ENCODE assay signal across 29 cellular contexts in the genomic region with DNA sequence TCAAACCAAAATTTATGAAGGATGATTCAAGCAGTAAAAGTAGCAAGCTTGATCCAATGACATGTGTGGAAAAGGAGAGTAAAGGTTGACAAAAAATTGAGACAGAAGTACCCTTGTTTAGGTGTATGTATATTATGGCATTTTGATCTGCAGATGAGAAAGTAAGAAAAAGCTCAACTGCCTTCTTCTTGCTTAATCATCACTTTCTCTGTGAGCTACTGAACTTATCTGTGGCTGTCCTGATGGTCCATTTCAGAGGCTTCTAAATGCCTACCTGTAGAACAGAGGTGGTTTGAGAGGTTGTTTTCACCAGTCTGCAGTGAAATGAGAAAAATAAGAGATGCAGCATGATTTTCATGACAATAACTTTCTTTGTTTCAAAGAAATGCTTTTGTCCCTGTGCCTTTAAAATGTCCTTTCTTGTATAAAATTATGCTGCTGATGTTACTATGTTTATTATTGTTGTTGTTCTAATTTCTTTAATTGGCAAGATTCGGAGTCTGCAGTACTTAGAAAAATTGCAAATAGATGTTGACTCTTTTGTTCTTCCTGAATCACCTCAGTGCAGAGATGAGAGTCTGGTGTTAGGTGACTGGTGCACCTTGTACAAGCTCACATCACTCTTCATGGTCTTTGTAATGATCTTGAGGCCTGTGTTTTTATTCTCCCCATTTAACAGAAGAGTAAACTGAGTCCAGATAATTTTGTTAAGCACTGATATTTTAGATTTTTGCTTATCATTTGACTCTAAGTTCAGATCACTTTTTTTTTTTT.
A peak's percentile ranks its signal among the peaks of the same experiment; 100 is the strongest.
DNase-seq lines count a peak whose midpoint lies in the region; ATAC-seq lines count a peak whose summit lies in the region.
"Had no signal": no experiment of that assay in that cellular context is flagged by ENCODE, and none has a peak within 500 bp of the region (broad histone marks: within the 10 kb centered on the region; RNA-seq: fewer than 3 reads in every experiment).

No MANE protein-coding gene starts in this region.

- ATAC-seq in activated CD4-positive, alpha-beta T cell treated with anti-CD3 and anti-CD28 coated beads for 36 hours = peak; percentile 65
- no peak for ATAC-seq in CD4-positive, CD25-positive, alpha-beta regulatory T cell (ENCODE audit: low read depth in 2 of 2)
- ATAC-seq in effector memory CD8-positive, alpha-beta T cell (replicated peaks) = no peak
- no peak for ATAC-seq in GM19351 (IDR thresholded peaks at IDR 0.05; ENCODE audit: unreplicated experiment)
- no peak for ATAC-seq in GM18858 (IDR thresholded peaks at IDR 0.05; ENCODE audit: unreplicated experiment)
- ATAC-seq: GM23338, lower lobe of right lung, right cardiac atrium had no signal

- CTCF ChIA-PET in activated CD4-positive, alpha-beta T cell treated with anti-CD3 and anti-CD28 coated beads for 36 hours (lab: Charles Lee) = interaction anchor here (1.0 to 1.1 kb wide), 2 partner anchors 16 to 76 kb away, joined by 3 to 4 read pairs; no protein-coding TSS in a partner anchor
- CTCF ChIA-PET in activated CD4-positive, alpha-beta memory T cell treated with anti-CD3 and anti-CD28 coated beads for 36 hours (lab: Charles Lee) = interaction anchor here (0.7 to 1.0 kb wide), 3 partner anchors 16 to 435 kb away, joined by 3 read pairs; no protein-coding TSS in a partner anchor

- H3K27me3 ChIP-seq in CD4-positive, CD25-positive, alpha-beta regulatory T cell (ENCODE audit: control insufficient read depth, insufficient read depth, low read length) = no peaks in the 10 kb centered on the region
- H3K27me3 ChIP-seq: ascending aorta had no signal

- DNase-seq in activated CD4-positive, alpha-beta T cell treated with anti-CD3 and anti-CD28 coated beads for 36 hours = no peak
- no peak for DNase-seq in activated CD4-positive, alpha-beta T cell treated with anti-CD3 and anti-CD28 coated beads, Interleukin-2, amount 50 U/mL, for 4 hours
- no peak for DNase-seq in CD4-positive, CD25-positive, alpha-beta regulatory T cell
- DNase-seq in activated CD4-positive, alpha-beta memory T cell treated with anti-CD3 and anti-CD28 coated beads for 36 hours = no peak
- no peak for DNase-seq in effector memory CD8-positive, alpha-beta T cell
- DNase-seq in NCI-H526 (lab: John Stamatoyannopoulos, UW) = no peak
- DNase-seq: activated B cell treated with CpG ODN at 0.5 μM for 24 hours; activated gamma-delta T cell treated with Interleukin-2 at 50 U/mL for 16 hours; AML-193; central memory CD4-positive, alpha-beta T cell; dermis blood vessel endothelial cell; DMS53; GDM1; HFFc6; kidney glomerular epithelial cell; lower lobe of right lung; NCI-H1105; NCI-H2081; NCI-H446; OCI-M1; right cardiac atrium; stimulated activated CD4-positive, alpha-beta T cell treated with anti-CD3 and anti-CD28 coated beads, Interleukin-12 subunit alpha, Interleukin-12 subunit beta, amount 100 ng/mL, for 4 hours had no signal

- peaks cover 45% of the 10 kb centered on the region for H3K4me1 Mint-ChIP-seq in activated CD4-positive, alpha-beta T cell treated with anti-CD3 and anti-CD28 coated beads for 36 hours
- H3K4me1 Mint-ChIP-seq in CD4-positive, CD25-positive, alpha-beta regulatory T cell = peaks cover 41 to 51% (median 45%) of the 10 kb centered on the region in 4 donors
- peaks cover 45% of the 10 kb centered on the region for H3K4me1 Mint-ChIP-seq in activated CD4-positive, alpha-beta memory T cell treated with anti-CD3 and anti-CD28 coated beads for 36 hours (ENCODE audit: low read depth)
- H3K4me1 Mint-ChIP-seq in effector memory CD8-positive, alpha-beta T cell (ENCODE audit: low read depth in 2 of 2) = peaks cover 38 to 53% of the 10 kb centered on the region in 2 donors
- H3K4me1 Mint-ChIP-seq: activated B cell treated with CpG ODN at 0.5 μM for 24 hours, neural crest cell had no signal

- peak overlapping the region; percentile 93 for H3K27ac Mint-ChIP-seq in activated CD4-positive, alpha-beta T cell treated with anti-CD3 and anti-CD28 coated beads for 36 hours
- peak overlapping the region; percentile 93 to 99 (median 95) for H3K27ac Mint-ChIP-seq in CD4-positive, CD25-positive, alpha-beta regulatory T cell
- peak overlapping the region; percentile 74 for H3K27ac Mint-ChIP-seq in activated CD4-positive, alpha-beta memory T cell treated with anti-CD3 and anti-CD28 coated beads for 36 hours
- peak overlapping the region; percentile 73 to 99 for H3K27ac Mint-ChIP-seq in effector memory CD8-positive, alpha-beta T cell
- H3K27ac Mint-ChIP-seq: activated B cell treated with CpG ODN at 0.5 μM for 24 hours, GM23338, HFFc6, type B pancreatic cell had no signal

- H3K36me3 ChIP-seq in CD4-positive, CD25-positive, alpha-beta regulatory T cell (ENCODE audit: control insufficient read depth, insufficient read depth, low read length) = no peaks in the 10 kb centered on the region
- H3K36me3 ChIP-seq: ascending aorta, lower lobe of right lung had no signal

- H3K4me3 ChIP-seq in CD4-positive, CD25-positive, alpha-beta regulatory T cell (ENCODE audit: low read depth, low read length) = peak overlapping the region; percentile 51
- H3K4me3 ChIP-seq: ascending aorta, GM23338, lower lobe of right lung had no signal

- peaks cover 38% of the 10 kb centered on the region for H3K4me1 ChIP-seq in CD4-positive, CD25-positive, alpha-beta regulatory T cell (ENCODE audit: control insufficient read depth, insufficient read depth, low read length, poor library complexity, severe bottlenecking)
- H3K4me1 ChIP-seq: ascending aorta, lower lobe of right lung had no signal

- H3K9me3 ChIP-seq in CD4-positive, CD25-positive, alpha-beta regulatory T cell (ENCODE audit: control insufficient read depth in 2 of 2, low read length in 2 of 2) = peaks cover 9 to 17% of the 10 kb centered on the region in 2 experiments

- H3K9me3 Mint-ChIP-seq in activated CD4-positive, alpha-beta T cell treated with anti-CD3 and anti-CD28 coated beads for 36 hours (ENCODE audit: low read depth) = peaks cover 14% of the 10 kb centered on the region
- H3K9me3 Mint-ChIP-seq in CD4-positive, CD25-positive, alpha-beta regulatory T cell = peaks cover 0 to 6% (median 4%) of the 10 kb centered on the region in 7 donors
- peaks cover 14% of the 10 kb centered on the region for H3K9me3 Mint-ChIP-seq in activated CD4-positive, alpha-beta memory T cell treated with anti-CD3 and anti-CD28 coated beads for 36 hours
- H3K9me3 Mint-ChIP-seq in effector memory CD8-positive, alpha-beta T cell = peaks cover 5% of the 10 kb centered on the region in 2 donors

- no peaks in the 10 kb centered on the region for H3K27me3 Mint-ChIP-seq in activated CD4-positive, alpha-beta T cell treated with anti-CD3 and anti-CD28 coated beads for 36 hours
- no peaks in the 10 kb centered on the region for H3K27me3 Mint-ChIP-seq in CD4-positive, CD25-positive, alpha-beta regulatory T cell
- no peaks in the 10 kb centered on the region for H3K27me3 Mint-ChIP-seq in activated CD4-positive, alpha-beta memory T cell treated with anti-CD3 and anti-CD28 coated beads for 36 hours
- H3K27me3 Mint-ChIP-seq in effector memory CD8-positive, alpha-beta T cell = no peaks in the 10 kb centered on the region
- H3K27me3 Mint-ChIP-seq: activated B cell treated with CpG ODN at 0.5 μM for 24 hours, IgD-negative memory B cell had no signal

- POLR2A ChIA-PET in activated CD4-positive, alpha-beta T cell treated with anti-CD3 and anti-CD28 coated beads for 36 hours (lab: Charles Lee) = interaction anchor here (0.5 to 0.7 kb wide), 3 partner anchors 16 to 210 kb away, joined by 4 to 5 read pairs (median 5); no protein-coding TSS in a partner anchor
- POLR2A ChIA-PET in activated CD4-positive, alpha-beta memory T cell treated with anti-CD3 and anti-CD28 coated beads for 36 hours (lab: Charles Lee) = no interaction called here

- peak overlapping the region; percentile 45 for H3K27ac ChIP-seq in CD4-positive, CD25-positive, alpha-beta regulatory T cell (ENCODE audit: insufficient read depth, low read length, poor library complexity, severe bottlenecking)
- H3K27ac ChIP-seq: ascending aorta, lower lobe of right lung had no signal

- H3K4me3 Mint-ChIP-seq in activated CD4-positive, alpha-beta T cell treated with anti-CD3 and anti-CD28 coated beads for 36 hours = peak overlapping the region; percentile 4
- peak overlapping the region; percentile 77 to 88 (median 84) for H3K4me3 Mint-ChIP-seq in CD4-positive, CD25-positive, alpha-beta regulatory T cell
- peak overlapping the region; percentile 20 for H3K4me3 Mint-ChIP-seq in activated CD4-positive, alpha-beta memory T cell treated with anti-CD3 and anti-CD28 coated beads for 36 hours
- peak overlapping the region; percentile 71 to 85 for H3K4me3 Mint-ChIP-seq in effector memory CD8-positive, alpha-beta T cell
- H3K4me3 Mint-ChIP-seq: activated B cell treated with CpG ODN at 0.5 μM for 24 hours, GM23338, HFFc6, neural crest cell, type B pancreatic cell had no signal

- peaks cover 8% of the 10 kb centered on the region for H3K36me3 Mint-ChIP-seq in activated CD4-positive, alpha-beta T cell treated with anti-CD3 and anti-CD28 coated beads for 36 hours (ENCODE audit: low read depth)
- peaks cover 2% of the 10 kb centered on the region for H3K36me3 Mint-ChIP-seq in CD4-positive, CD25-positive, alpha-beta regulatory T cell
- H3K36me3 Mint-ChIP-seq in activated CD4-positive, alpha-beta memory T cell treated with anti-CD3 and anti-CD28 coated beads for 36 hours = peaks cover 14% of the 10 kb centered on the region
- H3K36me3 Mint-ChIP-seq in effector memory CD8-positive, alpha-beta T cell (ENCODE audit: insufficient read depth) = peaks cover 5% of the 10 kb centered on the region
- H3K36me3 Mint-ChIP-seq: type B pancreatic cell had no signal

- intact Hi-C loops in activated CD4-positive, alpha-beta T cell treated with anti-CD3 and anti-CD28 coated beads for 36 hours (cut with DNase I, micrococcal nuclease) = loop anchor here (1.0 to 5.0 kb wide), 4 partner anchors 16 to 162 kb away; no protein-coding TSS in a partner anchor
- intact Hi-C loops in activated CD4-positive, alpha-beta memory T cell treated with anti-CD3 and anti-CD28 coated beads for 36 hours (cut with micrococcal nuclease) = loop anchor here (2.0 kb wide), 1 partner anchor 160 kb away; no protein-coding TSS in a partner anchor

Comparison
In these comparisons a context has a peak if more than half of its experiments do, and no peak if none do; other contexts are left out.
1. H3K4me3 Mint-ChIP-seq: peak in every context shown above with its lines; median percentile 84 in CD4-positive, CD25-positive, alpha-beta regulatory T cell; 78 in effector memory CD8-positive, alpha-beta T cell; 20 in activated CD4-positive, alpha-beta memory T cell treated with anti-CD3 and anti-CD28 coated beads for 36 hours; 4 in activated CD4-positive, alpha-beta T cell treated with anti-CD3 and anti-CD28 coated beads for 36 hours.